26 cellular contexts compared by ENCODE assay signal in genomic region chr15:66594344-66594743, GRCh38. TPM values are rescaled to one million over a fixed set of nuclear protein-coding genes. Genes with fewer than 3 reads are reported as not detected.
A peak's percentile ranks its signal among the peaks of the same experiment; 100 is the strongest.
DNase-seq lines count a peak whose midpoint lies in the region; ATAC-seq and TF ChIP-seq lines count a peak whose summit lies in the region.
"Had no signal": no experiment of that assay in that cellular context is flagged by ENCODE, and none has a peak within 500 bp of the region (broad histone marks: within the 10 kb centered on the region; RNA-seq: fewer than 3 reads in every experiment).

No MANE protein-coding gene starts in this region.

- H3K36me3 ChIP-seq in SJCRH30 (no peaks in the 10 kb centered on the region), aorta (ENCODE audit: control insufficient read depth in 1 of 2, insufficient read depth in 2 of 2, low read length in 1 of 2) (no peaks in the 10 kb centered on the region)
- H3K36me3 ChIP-seq: SJSA1, vagina had no signal

- H3K9me3 Mint-ChIP-seq in activated CD8-positive, alpha-beta T cell treated with anti-CD3 and anti-CD28 coated beads, Interleukin-2, amount 10 ng/mL, durations not matched to agents 7 days and 5 days (ENCODE audit: insufficient read depth), result no peaks in the 10 kb centered on the region
- H3K9me3 Mint-ChIP-seq: activated naive CD8-positive, alpha-beta T cell treated with anti-CD3 and anti-CD28 coated beads, Interleukin-2, amount 50 U/mL, for 24 hours; brain; CD14-positive monocyte; immature natural killer cell; stimulated activated naive B cell treated with anti-CD40 and anti-IgM and Interleukin-4, amounts not matched to agents 10 μg/mL and 1 μg/mL and 100 μg/mL, for 72 hours had no signal

- CTCF ChIA-PET in activated CD8-positive, alpha-beta T cell treated with anti-CD3 and anti-CD28 coated beads, Interleukin-2, amount 10 ng/mL, durations not matched to agents 7 days and 5 days (lab: Charles Lee), result no interaction called here

- no peak for TF ChIP-seq CTCF in GM10266 (IDR thresholded peaks at IDR 0.05; ENCODE audit: control insufficient read depth, insufficient read depth, low read depth, missing control alignments)

- no peaks in the 10 kb centered on the region for H3K9me3 ChIP-seq in right cardiac atrium (ENCODE audit: control insufficient read depth, low read length)
- H3K9me3 ChIP-seq in SJCRH30 (replicated peaks), result no peaks in the 10 kb centered on the region
- H3K9me3 ChIP-seq in aorta (ENCODE audit: control insufficient read depth, low read length), result no peaks in the 10 kb centered on the region
- H3K9me3 ChIP-seq: psoas muscle, SJSA1, vagina had no signal

- ATAC-seq in right cardiac atrium, result peak in 1 of 2 donors; percentile 25
- ATAC-seq in aorta (ENCODE audit: low FRiP score), result peak; percentile 12
- no peak for ATAC-seq in activated CD8-positive, alpha-beta T cell treated with anti-CD3 and anti-CD28 coated beads, Interleukin-2, amount 10 ng/mL, durations not matched to agents 7 days and 5 days
- ATAC-seq: activated naive CD8-positive, alpha-beta T cell treated with anti-CD3 and anti-CD28 coated beads, Interleukin-2, amount 50 U/mL, for 24 hours; psoas muscle; stimulated activated naive B cell treated with anti-CD40 and anti-IgM and Interleukin-4, amounts not matched to agents 10 μg/mL and 1 μg/mL and 100 μg/mL, for 72 hours; T-helper 17 cell had no signal

- H3K4me3 ChIP-seq in right cardiac atrium (ENCODE audit: low read length) (no peak overlapping the region), SJCRH30 (no peak overlapping the region), aorta (ENCODE audit: low read length in 2 of 2) (no peak overlapping the region)
- H3K4me3 ChIP-seq: coronary artery, psoas muscle, SJSA1, vagina had no signal

- H3K27ac Mint-ChIP-seq in activated CD8-positive, alpha-beta T cell treated with anti-CD3 and anti-CD28 coated beads, Interleukin-2, amount 10 ng/mL, durations not matched to agents 7 days and 5 days, result no peak overlapping the region
- H3K27ac Mint-ChIP-seq: activated naive CD8-positive, alpha-beta T cell treated with anti-CD3 and anti-CD28 coated beads, Interleukin-2, amount 50 U/mL, for 24 hours; brain; immature natural killer cell; stimulated activated naive B cell treated with anti-CD40 and anti-IgM and Interleukin-4, amounts not matched to agents 10 μg/mL and 1 μg/mL and 100 μg/mL, for 72 hours; T-helper 17 cell had no signal

- H3K27me3 Mint-ChIP-seq in activated CD8-positive, alpha-beta T cell treated with anti-CD3 and anti-CD28 coated beads, Interleukin-2, amount 10 ng/mL, durations not matched to agents 7 days and 5 days (ENCODE audit: low read depth), result peaks cover 9% of the 10 kb centered on the region

- DNase-seq in right cardiac atrium (peak in 2 of 3 donors; percentile 46 to 49), cardiac septum (ENCODE audit: low spot score) (no peak), SJCRH30 (peak; percentile 13 to 22), iPS-NIHi11 (ENCODE audit: low spot score) (peak; percentile 45), aorta (no peak), GM10266 (ENCODE audit: extremely low spot score) (no peak), cortex of kidney (lab: John Stamatoyannopoulos, UW) (no peak)
- no peak for DNase-seq in activated CD8-positive, alpha-beta T cell treated with anti-CD3 and anti-CD28 coated beads, Interleukin-2, amount 10 ng/mL, durations not matched to agents 7 days and 5 days
- DNase-seq: activated CD4-positive, alpha-beta T cell treated with anti-CD3 and anti-CD28 coated beads, Interleukin-2, amount 50 U/mL, for 4 hours; activated CD8-positive, alpha-beta memory T cell treated with anti-CD3 and anti-CD28 coated beads, Interleukin-2, amount 50 U/mL, for 48 hours; activated naive CD8-positive, alpha-beta T cell treated with anti-CD3 and anti-CD28 coated beads, Interleukin-2, amount 50 U/mL, for 24 hours; head of caudate nucleus; immature natural killer cell; NCI-H187 treated with DMSO at 0.1 percent for 48 hours; NCI-H748 treated with DMSO at 0.1 percent for 48 hours; psoas muscle; small intestine; stimulated activated CD4-positive, alpha-beta T cell treated with anti-CD3 and anti-CD28 coated beads, Interleukin-2, amount 100 ng/mL, for 48 hours; stimulated activated naive B cell treated with anti-CD40 and anti-IgM and Interleukin-4, amounts not matched to agents 10 μg/mL and 1 μg/mL and 100 μg/mL, for 72 hours; T-helper 17 cell had no signal

- H3K27ac ChIP-seq in right cardiac atrium (ENCODE audit: low read length), result no peak overlapping the region
- no peak overlapping the region for H3K27ac ChIP-seq in SJCRH30
- H3K27ac ChIP-seq in aorta (ENCODE audit: low read depth in 1 of 2, low read length in 2 of 2), result no peak overlapping the region
- H3K27ac ChIP-seq: coronary artery, psoas muscle, SJSA1, vagina had no signal

- intact Hi-C loops in right cardiac atrium (cut with DNase I), result no loop called here
- intact Hi-C loops in cardiac septum (cut with DNase I), result loop anchor here (1.0 kb wide), 1 partner anchor 36 kb away; no protein-coding TSS in a partner anchor
- intact Hi-C loops in aorta (cut with DNase I), result no loop called here

- H3K4me1 ChIP-seq in right cardiac atrium (ENCODE audit: control insufficient read depth, insufficient read depth, low read length) (no peaks in the 10 kb centered on the region), SJCRH30 (no peaks in the 10 kb centered on the region), aorta (ENCODE audit: control insufficient read depth in 1 of 2, insufficient read depth in 2 of 2, low read length in 2 of 2) (no peaks in the 10 kb centered on the region)
- H3K4me1 ChIP-seq: psoas muscle, SJSA1, vagina had no signal

- peaks cover 19% of the 10 kb centered on the region for H3K4me1 Mint-ChIP-seq in activated CD8-positive, alpha-beta T cell treated with anti-CD3 and anti-CD28 coated beads, Interleukin-2, amount 10 ng/mL, durations not matched to agents 7 days and 5 days (ENCODE audit: low read depth)
- H3K4me1 Mint-ChIP-seq: brain; immature natural killer cell; stimulated activated naive B cell treated with anti-CD40 and anti-IgM and Interleukin-4, amounts not matched to agents 10 μg/mL and 1 μg/mL and 100 μg/mL, for 72 hours had no signal

- POLR2A ChIA-PET in activated CD8-positive, alpha-beta T cell treated with anti-CD3 and anti-CD28 coated beads, Interleukin-2, amount 10 ng/mL, durations not matched to agents 7 days and 5 days (lab: Charles Lee), result no interaction called here

- no peak overlapping the region for H3K4me3 Mint-ChIP-seq in activated CD8-positive, alpha-beta T cell treated with anti-CD3 and anti-CD28 coated beads, Interleukin-2, amount 10 ng/mL, durations not matched to agents 7 days and 5 days
- H3K4me3 Mint-ChIP-seq: activated naive CD8-positive, alpha-beta T cell treated with anti-CD3 and anti-CD28 coated beads, Interleukin-2, amount 50 U/mL, for 24 hours; brain; CD14-positive monocyte; immature natural killer cell; stimulated activated naive B cell treated with anti-CD40 and anti-IgM and Interleukin-4, amounts not matched to agents 10 μg/mL and 1 μg/mL and 100 μg/mL, for 72 hours; T-helper 17 cell had no signal

- H3K27me3 ChIP-seq in right cardiac atrium (ENCODE audit: control insufficient read depth, insufficient read depth), result no peaks in the 10 kb centered on the region
- no peaks in the 10 kb centered on the region for H3K27me3 ChIP-seq in SJCRH30
- H3K27me3 ChIP-seq in aorta (ENCODE audit: control insufficient read depth in 1 of 2, insufficient read depth in 2 of 2, low read length in 1 of 2), result no peaks in the 10 kb centered on the region
- H3K27me3 ChIP-seq: SJSA1, vagina had no signal

- WGBS in right cardiac atrium, result 85% methylated on average over 10 of the region's 10 CpGs
- 80 to 86% methylated on average over 10 of the region's 10 CpGs for WGBS in aorta, 2 donors

- no peaks in the 10 kb centered on the region for H3K36me3 Mint-ChIP-seq in activated CD8-positive, alpha-beta T cell treated with anti-CD3 and anti-CD28 coated beads, Interleukin-2, amount 10 ng/mL, durations not matched to agents 7 days and 5 days (ENCODE audit: low read depth)
- H3K36me3 Mint-ChIP-seq: brain; CD14-positive monocyte; immature natural killer cell; stimulated activated naive B cell treated with anti-CD40 and anti-IgM and Interleukin-4, amounts not matched to agents 10 μg/mL and 1 μg/mL and 100 μg/mL, for 72 hours had no signal

RNA-seq across cellular contexts. Expression of gene LCTL, which starts 28.5 kb away (rescaled TPM):
- total RNA-seq in right cardiac atrium, result not detected
- polyA plus RNA-seq in right cardiac atrium, result not detected
- total RNA-seq in cardiac septum, result not detected
- total RNA-seq in SJCRH30 (2014; rRNA removed; shearing (Covaris generic)), result 1.8 and 2.0 TPM in 2 replicates
- total RNA-seq in aorta, result not detected
- polyA plus RNA-seq in aorta, result not detected
- not detected for total RNA-seq in activated CD8-positive, alpha-beta T cell treated with anti-CD3 and anti-CD28 coated beads, Interleukin-2, amount 10 ng/mL, durations not matched to agents 7 days and 5 days
- total RNA-seq: lung microvascular endothelial cell, psoas muscle, T-helper 17 cell, vagina had no signal
- polyA plus RNA-seq: CD14-positive monocyte, psoas muscle, small intestine had no signal

Comparison
In these comparisons a context has a peak if more than half of its experiments do, and no peak if none do; other contexts are left out.
1. DNase-seq: peak in right cardiac atrium (2 of 3), SJCRH30 (2 of 2) and iPS-NIHi11 (single experiment); none in cardiac septum (single experiment), aorta (0 of 2), GM10266 (single experiment), activated CD8-positive, alpha-beta T cell treated with anti-CD3 and anti-CD28 coated beads, Interleukin-2, amount 10 ng/mL, durations not matched to agents 7 days and 5 days (single experiment) and cortex of kidney (single experiment).